Comparison of ENCODE assay signal across 10 cellular contexts in genomic region chr18:10927980-10928605, GRCh38.
DNase-seq lines count a peak whose midpoint lies in the region; ATAC-seq, FAIRE-seq and TF ChIP-seq lines count a peak whose summit lies in the region.
"Had no signal": no experiment of that assay in that cellular context is flagged by ENCODE, and none has a peak within 500 bp of the region (broad histone marks: within the 10 kb centered on the region; RNA-seq: fewer than 3 reads in every experiment).

No MANE protein-coding gene starts in this region.

- peak overlapping the region; percentile 88 for H3K27ac ChIP-seq in SJCRH30

- FAIRE-seq in GM12892 (lab: Jason Lieb, UNC) = peak; percentile 74

- no peaks in the 10 kb centered on the region for H3K27me3 ChIP-seq in SJCRH30

- ATAC-seq in HG02588 (IDR thresholded peaks at IDR 0.05; ENCODE audit: unreplicated experiment) = peak; percentile 70

- no peak for TF ChIP-seq POLR2A in GM12892 (IDR thresholded peaks at IDR 0.05; ENCODE audit: low read depth, low read length)

- H3K4me1 ChIP-seq in SJCRH30 = peaks cover 22% of the 10 kb centered on the region

- H3K9me3 ChIP-seq in SJCRH30 (replicated peaks) = no peaks in the 10 kb centered on the region

- no peaks in the 10 kb centered on the region for H3K36me3 ChIP-seq in SJCRH30

- H3K4me3 ChIP-seq in SJCRH30 = peak overlapping the region; percentile 46

- DNase-seq in GM12892 (ENCODE audit: insufficient read length) (no peak), SJCRH30 (peak; percentile 24 to 48), myocyte (ENCODE audit: low read depth) (peak; percentile 31), D341Med (ENCODE audit: low spot score) (no peak), activated T-cell treated with anti-CD3 and anti-CD28 coated beads for 4 hours (no peak), DMS153 treated with DMSO at 0.1 percent for 48 hours (lab: John Stamatoyannopoulos, UW; ENCODE audit: unreplicated experiment) (no peak)
- DNase-seq in activated effector memory CD4-positive, alpha-beta T cell treated with Interleukin-2 at 50 U/mL for 16 hours = no peak
- DNase-seq: activated naive CD4-positive, alpha-beta T cell treated with anti-CD3 and anti-CD28 coated beads, Interleukin-2, amount 50 U/mL, for 16 hours; NCI-H1105 treated with DMSO at 0.1 percent for 48 hours had no signal

Comparison
In these comparisons a context has a peak if more than half of its experiments do, and no peak if none do; other contexts are left out.
1. DNase-seq: peak in SJCRH30 (2 of 2) and myocyte (single experiment); none in GM12892 (single experiment), D341Med (single experiment), activated T-cell treated with anti-CD3 and anti-CD28 coated beads for 4 hours (single experiment), activated effector memory CD4-positive, alpha-beta T cell treated with Interleukin-2 at 50 U/mL for 16 hours (single experiment) and DMS153 treated with DMSO at 0.1 percent for 48 hours (single experiment).